Comparison of ENCODE assay signal across 20 cellular contexts in genomic region chr3:142239421-142239820, GRCh38.
"Had no signal": no experiment of that assay in that cellular context is flagged by ENCODE, and none has a peak within 500 bp of the region (broad histone marks: within the 10 kb centered on the region; RNA-seq: fewer than 3 reads in every experiment).

No MANE protein-coding gene starts in this region.

- H3K4me3 Mint-ChIP-seq: activated CD4-positive, alpha-beta T cell treated with anti-CD3 and anti-CD28 coated beads, Interleukin-2, amount 10 ng/mL, durations not matched to agents 24 days and 14 days; activated CD8-positive, alpha-beta T cell treated with anti-CD3 and anti-CD28 coated beads, Interleukin-2, amount 10 ng/mL, durations not matched to agents 7 days and 5 days; activated T-cell treated with anti-CD3 and anti-CD28 coated beads, Interleukin-2, amount 50 U/mL, for 24 hours; immature natural killer cell; memory B cell; natural killer cell; stimulated activated effector memory CD8-positive, alpha-beta T cell treated with anti-CD3 and anti-CD28 coated beads, Interleukin-12 subunit alpha, Interleukin-12 subunit beta, amount 100 ng/mL, for 72 hours had no signal

- H3K4me1 Mint-ChIP-seq: activated CD4-positive, alpha-beta T cell treated with anti-CD3 and anti-CD28 coated beads, Interleukin-2, amount 10 ng/mL, durations not matched to agents 24 days and 14 days; memory B cell had no signal

- H3K9me3 ChIP-seq: ascending aorta, neutrophil, pancreas, right lobe of liver, stomach had no signal

- H3K36me3 Mint-ChIP-seq: memory B cell; natural killer cell; stimulated activated effector memory CD8-positive, alpha-beta T cell treated with anti-CD3 and anti-CD28 coated beads, Interleukin-12 subunit alpha, Interleukin-12 subunit beta, amount 100 ng/mL, for 72 hours had no signal

- H3K27ac ChIP-seq: ascending aorta, neutrophil, pancreas, right lobe of liver, stomach had no signal

- H3K4me2 ChIP-seq: smooth muscle cell had no signal

- H3K4me1 ChIP-seq: ascending aorta, pancreas, right lobe of liver, stomach had no signal

- H3K27ac Mint-ChIP-seq: activated CD4-positive, alpha-beta T cell treated with anti-CD3 and anti-CD28 coated beads, Interleukin-2, amount 10 ng/mL, durations not matched to agents 24 days and 14 days; activated CD8-positive, alpha-beta T cell treated with anti-CD3 and anti-CD28 coated beads, Interleukin-2, amount 10 ng/mL, durations not matched to agents 7 days and 5 days; activated T-cell treated with anti-CD3 and anti-CD28 coated beads, Interleukin-2, amount 50 U/mL, for 24 hours; memory B cell; natural killer cell; stimulated activated effector memory CD8-positive, alpha-beta T cell treated with anti-CD3 and anti-CD28 coated beads, Interleukin-12 subunit alpha, Interleukin-12 subunit beta, amount 100 ng/mL, for 72 hours had no signal

- H3K9me3 Mint-ChIP-seq: activated CD4-positive, alpha-beta T cell treated with anti-CD3 and anti-CD28 coated beads, Interleukin-2, amount 10 ng/mL, durations not matched to agents 24 days and 14 days; activated T-cell treated with anti-CD3 and anti-CD28 coated beads, Interleukin-2, amount 50 U/mL, for 24 hours; immature natural killer cell; memory B cell; natural killer cell; stimulated activated effector memory CD8-positive, alpha-beta T cell treated with anti-CD3 and anti-CD28 coated beads, Interleukin-12 subunit alpha, Interleukin-12 subunit beta, amount 100 ng/mL, for 72 hours had no signal

- H3K36me3 ChIP-seq: ascending aorta, neutrophil, pancreas, right lobe of liver, stomach had no signal

- DNase-seq: activated CD4-positive, alpha-beta T cell treated with anti-CD3 and anti-CD28 coated beads, Interleukin-2, amount 10 ng/mL, durations not matched to agents 24 days and 14 days; activated CD4-positive, CD25-positive, alpha-beta regulatory T cell; activated CD8-positive, alpha-beta T cell treated with anti-CD3 and anti-CD28 coated beads, Interleukin-2, amount 10 ng/mL, durations not matched to agents 7 days and 5 days; activated naive CD4-positive, alpha-beta T cell treated with anti-CD3 and anti-CD28 coated beads, Interleukin-2, amount 50 U/mL, for 16 hours; activated T-cell treated with anti-CD3 and anti-CD28 coated beads, Interleukin-2, amount 50 U/mL, for 24 hours; cortex of kidney; immature natural killer cell; left ventricle myocardium superior; natural killer cell; pancreas; right lobe of liver; stimulated activated CD4-positive, alpha-beta T cell treated with anti-CD3 and anti-CD28 coated beads, Interleukin-4, amount 100 ng/mL, for 24 hours; stomach; T-helper 9 cell; trophoblast cell had no signal

- H3K4me3 ChIP-seq: ascending aorta, pancreas, right lobe of liver, smooth muscle cell, stomach had no signal

- H3K27me3 ChIP-seq: ascending aorta, neutrophil, pancreas, right lobe of liver, stomach had no signal
